Comparison of ENCODE assay signal across 8 cellular contexts in genomic region chr6:139374357-139375238, GRCh38. TPM values are rescaled to one million over a fixed set of nuclear protein-coding genes. Genes with fewer than 3 reads are reported as not detected.
A peak's percentile ranks its signal among the peaks of the same experiment; 100 is the strongest.
DNase-seq lines count a peak whose midpoint lies in the region; ATAC-seq and TF ChIP-seq lines count a peak whose summit lies in the region.

Gene CITED2, minus strand, starts transcription at chr6:139374648. Its CDS starts 704 bp downstream, at chr6:139373944.

- peak within 1 kb of the TSS; percentile 97 for H2BK120ac ChIP-seq in neuronal stem cell (ENCODE audit: low read depth, low read length)

- H3K23ac ChIP-seq in neuronal stem cell (ENCODE audit: low read depth, low read length, poor library complexity) = peak within 1 kb of the TSS; percentile 99

- peak within 1 kb of the TSS; percentile 90 for H3K4ac ChIP-seq in neuronal stem cell (ENCODE audit: low read length)

- H4K91ac ChIP-seq in neuronal stem cell (ENCODE audit: low read depth, low read length, poor library complexity) = peak within 1 kb of the TSS; percentile 92

- no peaks in the 10 kb centered on the region for H3K79me1 ChIP-seq in neuronal stem cell (ENCODE audit: low read depth, low read length)

- H2AFZ ChIP-seq in MM.1S (ENCODE audit: low read length) (peak within 1 kb of the TSS; percentile 97), neuronal stem cell (ENCODE audit: low read length) (peak within 1 kb of the TSS; percentile 96)

- WGBS in neuronal stem cell (ENCODE audit: extremely low coverage in 2 of 2, insufficient read length in 2 of 2, insufficient replicate concordance in 1 of 2), 2 donors = no CpG with 5 or more reads among the region's 82 CpGs

- peak within 1 kb of the TSS; percentile 98 for H3K4me2 ChIP-seq in MM.1S (ENCODE audit: low read depth, low read length)
- peak within 1 kb of the TSS; percentile 96 for H3K4me2 ChIP-seq in neuronal stem cell (ENCODE audit: insufficient read depth, low read length, poor library complexity, severe bottlenecking)

- H3K18ac ChIP-seq in neuronal stem cell (ENCODE audit: low read length) = peak within 1 kb of the TSS; percentile 99

- H3K4me3 ChIP-seq in HAP-1 (peak within 1 kb of the TSS; percentile 89), MM.1S (ENCODE audit: low read length) (peak within 1 kb of the TSS; percentile 98), SJCRH30 (peak within 1 kb of the TSS; percentile 82), neuronal stem cell (ENCODE audit: low read length in 2 of 2) (peak within 1 kb of the TSS; percentile 96 to 100), subcutaneous abdominal adipose tissue (ENCODE audit: low read depth in 1 of 5, low read length in 5 of 5) (peak within 1 kb of the TSS; percentile 89 to 100 (median 96))

- no peaks in the 10 kb centered on the region for H3K9me3 ChIP-seq in HAP-1
- no peaks in the 10 kb centered on the region for H3K9me3 ChIP-seq in MM.1S (replicated peaks; ENCODE audit: insufficient read depth, low read length)
- H3K9me3 ChIP-seq in SJCRH30 (replicated peaks) = no peaks in the 10 kb centered on the region
- H3K9me3 ChIP-seq in neuronal stem cell (replicated peaks in 1 of 2; ENCODE audit: control insufficient read depth in 2 of 2, insufficient read depth in 1 of 2, low read depth in 1 of 2, low read length in 2 of 2) = no peaks in the 10 kb centered on the region
- no peaks in the 10 kb centered on the region for H3K9me3 ChIP-seq in subcutaneous abdominal adipose tissue (ENCODE audit: control insufficient read depth in 5 of 5, low read length in 5 of 5)

- H3K36me3 ChIP-seq in HAP-1 (replicated peaks) = no peaks in the 10 kb centered on the region; the same call in 1 of the 2 replicates
- H3K36me3 ChIP-seq in MM.1S (replicated peaks; ENCODE audit: insufficient read depth, low read length) = no peaks in the 10 kb centered on the region
- H3K36me3 ChIP-seq in SJCRH30 = peaks cover 20% of the 10 kb centered on the region
- H3K36me3 ChIP-seq in neuronal stem cell (replicated peaks in 1 of 2; ENCODE audit: control insufficient read depth in 2 of 2, insufficient read depth in 2 of 2, low read length in 2 of 2) = peaks cover 2 to 37% of the 10 kb centered on the region in 2 donors
- peaks cover 6 to 14% (median 11%) of the 10 kb centered on the region in 5 donors for H3K36me3 ChIP-seq in subcutaneous abdominal adipose tissue (ENCODE audit: control insufficient read depth in 5 of 5, insufficient read depth in 5 of 5, low read length in 5 of 5)

- H3K9ac ChIP-seq in MM.1S (ENCODE audit: low read length) (peak within 1 kb of the TSS; percentile 97), neuronal stem cell (ENCODE audit: low read depth, low read length, poor library complexity) (peak within 1 kb of the TSS; percentile 99), subcutaneous abdominal adipose tissue (ENCODE audit: low read length in 5 of 5) (peak within 1 kb of the TSS; percentile 74 to 95 (median 80))

- H3K14ac ChIP-seq in neuronal stem cell (ENCODE audit: low read length) = peak within 1 kb of the TSS; percentile 90

- in situ Hi-C loops in G401 (cut with HindIII; ENCODE audit: low sequenced_read_pairs) (no loop called here), HAP-1 (cut with MboI; ENCODE audit: low sequenced_read_pairs) (loop anchor here (10.0 kb wide), 1 partner anchor 1060 kb away; no protein-coding TSS in a partner anchor)

- TF ChIP-seq CTCF in MM.1S (IDR thresholded peaks at IDR 0.05; ENCODE audit: low read length) = no peak; the same call in 1 of the 2 replicates
- peak; percentile 38 for TF ChIP-seq CTCF in foreskin keratinocyte (conservative IDR thresholded peaks at IDR 0.05)

- H3K4me1 ChIP-seq in HAP-1 = peaks cover 24% of the 10 kb centered on the region
- peaks cover 26% of the 10 kb centered on the region for H3K4me1 ChIP-seq in MM.1S (ENCODE audit: low read length)
- peaks cover 11% of the 10 kb centered on the region for H3K4me1 ChIP-seq in SJCRH30
- H3K4me1 ChIP-seq in foreskin keratinocyte = peaks cover 7% of the 10 kb centered on the region
- peaks cover 14 to 26% of the 10 kb centered on the region in 2 donors for H3K4me1 ChIP-seq in neuronal stem cell (ENCODE audit: control insufficient read depth in 2 of 2, insufficient read depth in 1 of 2, low read depth in 1 of 2, low read length in 2 of 2)
- peaks cover 5 to 44% (median 40%) of the 10 kb centered on the region in 5 donors for H3K4me1 ChIP-seq in subcutaneous abdominal adipose tissue (ENCODE audit: control insufficient read depth in 5 of 5, insufficient read depth in 5 of 5, low read length in 5 of 5)

- H3K79me2 ChIP-seq in MM.1S (ENCODE audit: low read length) = peaks cover 33% of the 10 kb centered on the region

- no peaks in the 10 kb centered on the region for H3K9me2 ChIP-seq in MM.1S (replicated peaks; ENCODE audit: insufficient read depth, low read length)

- H3K27ac ChIP-seq in MM.1S (ENCODE audit: low read length) (peak within 1 kb of the TSS; percentile 95), SJCRH30 (peak within 1 kb of the TSS; percentile 93), foreskin keratinocyte (peak within 1 kb of the TSS; percentile 66), neuronal stem cell (replicated peaks; ENCODE audit: low read length) (peak within 1 kb of the TSS; percentile 99), subcutaneous abdominal adipose tissue (ENCODE audit: low read depth, low read length) (peak within 1 kb of the TSS; percentile 94)

- no peaks in the 10 kb centered on the region; the same call in 1 of the 2 replicates for H4K20me1 ChIP-seq in MM.1S (ENCODE audit: insufficient read depth, low read length)

- peak within 1 kb of the TSS; percentile 75 for H2BK12ac ChIP-seq in neuronal stem cell (ENCODE audit: low read length)

- peak within 1 kb of the TSS; percentile 75 for H4K8ac ChIP-seq in neuronal stem cell (ENCODE audit: low read depth, low read length)

- DNase-seq in G401 (ENCODE audit: low spot score) (peak; percentile 96), HAP-1 (ENCODE audit: low spot score in 2 of 2) (peak; percentile 83 to 93), MM.1S (peak; percentile 93), SJCRH30 (peak; percentile 92 to 95), foreskin keratinocyte (peak; percentile 87 to 94), neuronal stem cell (ENCODE audit: low spot score) (peak; percentile 96)
- peak; percentile 89 for DNase-seq in activated gamma-delta T cell treated with anti-CD3 and anti-CD28 coated beads, Interleukin-2, amount 50 U/mL, for 16 hours (ENCODE audit: low read depth)

- peak within 1 kb of the TSS; percentile 54 for H2AK5ac ChIP-seq in neuronal stem cell (ENCODE audit: low read depth, low read length)

- peak within 1 kb of the TSS; percentile 73 for H2BK15ac ChIP-seq in neuronal stem cell (ENCODE audit: low read length)

- no peaks in the 10 kb centered on the region for H3K27me3 ChIP-seq in HAP-1 (ENCODE audit: low read depth)
- H3K27me3 ChIP-seq in MM.1S (replicated peaks; ENCODE audit: insufficient read depth, low read length) = no peaks in the 10 kb centered on the region
- no peaks in the 10 kb centered on the region for H3K27me3 ChIP-seq in SJCRH30
- no peaks in the 10 kb centered on the region for H3K27me3 ChIP-seq in foreskin keratinocyte
- no peaks in the 10 kb centered on the region for H3K27me3 ChIP-seq in neuronal stem cell (ENCODE audit: control insufficient read depth in 3 of 3, insufficient read depth in 3 of 3, low read depth in 1 of 3, low read length in 3 of 3)
- no peaks in the 10 kb centered on the region for H3K27me3 ChIP-seq in subcutaneous abdominal adipose tissue (ENCODE audit: control insufficient read depth in 5 of 5, insufficient read depth in 4 of 5, low read length in 5 of 5)

- H3F3A ChIP-seq in MM.1S (ENCODE audit: insufficient read depth, low read length) = peaks cover 47% of the 10 kb centered on the region

- ATAC-seq in foreskin keratinocyte = peak; percentile 70

- peak within 1 kb of the TSS; percentile 100 for H2BK5ac ChIP-seq in neuronal stem cell (ENCODE audit: low read length)

RNA-seq across cellular contexts. Expression of gene CITED2, which starts in this region (rescaled TPM):
- total RNA-seq in G401 (2014; rRNA removed; shearing (Covaris generic)) = 237 and 287 TPM in 2 replicates
- total RNA-seq in SJCRH30 (2014; rRNA removed; shearing (Covaris generic)) = 23.6 and 24.6 TPM in 2 replicates
- 9.8 and 13.8 TPM in 2 replicates for total RNA-seq in foreskin keratinocyte
- 7.9 and 11.0 TPM in 2 replicates for polyA plus RNA-seq in foreskin keratinocyte
- 86.8 TPM for polyA plus RNA-seq in neuronal stem cell (2013, experiment 1 of 2)
- 86.7 TPM for polyA plus RNA-seq in neuronal stem cell (2013, experiment 2 of 2)

Comparison
In these comparisons a context has a peak if more than half of its experiments do, and no peak if none do; other contexts are left out.
1. Peak in every context shown above with its lines: DNase-seq, ATAC-seq, H3K4me3 ChIP-seq and H3K27ac ChIP-seq.